ENCODE assay signal across 1 cellular context in the genomic region with DNA sequence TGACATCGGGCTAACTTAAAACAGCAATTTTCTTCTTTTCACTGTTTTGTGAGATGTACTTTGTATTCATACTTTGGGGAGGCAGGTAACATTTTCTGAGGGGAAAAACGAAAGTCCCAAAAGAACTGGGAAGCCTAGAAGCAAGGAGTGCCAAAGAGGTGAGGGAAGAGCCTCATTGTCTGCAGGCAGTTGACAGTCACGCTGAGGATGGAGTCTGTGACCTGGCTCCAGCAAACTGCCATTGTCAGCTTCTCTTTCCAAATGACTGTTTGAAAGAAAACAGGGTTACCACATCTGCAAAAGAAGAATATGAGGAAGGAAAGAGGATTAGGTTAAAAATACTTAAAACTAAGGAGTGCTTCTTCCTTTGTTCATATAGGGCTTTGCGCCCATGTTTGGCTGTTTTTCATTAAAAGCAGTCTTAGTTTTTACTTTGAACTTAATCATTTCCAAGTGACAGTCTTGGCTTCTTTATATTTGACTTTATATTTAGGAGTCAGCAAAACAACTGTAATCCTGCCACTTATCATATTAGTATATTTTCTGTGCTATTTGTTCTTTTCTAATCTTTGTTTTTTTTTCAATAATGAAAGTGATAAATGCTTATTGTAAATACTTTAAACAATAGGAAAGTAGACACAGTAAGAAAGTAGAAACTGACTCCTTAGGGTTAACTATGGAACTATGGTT.
TF ChIP-seq lines count a peak whose summit lies in the region.

No MANE protein-coding gene starts in this region.

TF ChIP-seq in GM12878, 131 proteins besides CTCF, POLR2A, EP300 and RAD21 (continued from another document):
- TF ChIP-seq, protein P1, sequence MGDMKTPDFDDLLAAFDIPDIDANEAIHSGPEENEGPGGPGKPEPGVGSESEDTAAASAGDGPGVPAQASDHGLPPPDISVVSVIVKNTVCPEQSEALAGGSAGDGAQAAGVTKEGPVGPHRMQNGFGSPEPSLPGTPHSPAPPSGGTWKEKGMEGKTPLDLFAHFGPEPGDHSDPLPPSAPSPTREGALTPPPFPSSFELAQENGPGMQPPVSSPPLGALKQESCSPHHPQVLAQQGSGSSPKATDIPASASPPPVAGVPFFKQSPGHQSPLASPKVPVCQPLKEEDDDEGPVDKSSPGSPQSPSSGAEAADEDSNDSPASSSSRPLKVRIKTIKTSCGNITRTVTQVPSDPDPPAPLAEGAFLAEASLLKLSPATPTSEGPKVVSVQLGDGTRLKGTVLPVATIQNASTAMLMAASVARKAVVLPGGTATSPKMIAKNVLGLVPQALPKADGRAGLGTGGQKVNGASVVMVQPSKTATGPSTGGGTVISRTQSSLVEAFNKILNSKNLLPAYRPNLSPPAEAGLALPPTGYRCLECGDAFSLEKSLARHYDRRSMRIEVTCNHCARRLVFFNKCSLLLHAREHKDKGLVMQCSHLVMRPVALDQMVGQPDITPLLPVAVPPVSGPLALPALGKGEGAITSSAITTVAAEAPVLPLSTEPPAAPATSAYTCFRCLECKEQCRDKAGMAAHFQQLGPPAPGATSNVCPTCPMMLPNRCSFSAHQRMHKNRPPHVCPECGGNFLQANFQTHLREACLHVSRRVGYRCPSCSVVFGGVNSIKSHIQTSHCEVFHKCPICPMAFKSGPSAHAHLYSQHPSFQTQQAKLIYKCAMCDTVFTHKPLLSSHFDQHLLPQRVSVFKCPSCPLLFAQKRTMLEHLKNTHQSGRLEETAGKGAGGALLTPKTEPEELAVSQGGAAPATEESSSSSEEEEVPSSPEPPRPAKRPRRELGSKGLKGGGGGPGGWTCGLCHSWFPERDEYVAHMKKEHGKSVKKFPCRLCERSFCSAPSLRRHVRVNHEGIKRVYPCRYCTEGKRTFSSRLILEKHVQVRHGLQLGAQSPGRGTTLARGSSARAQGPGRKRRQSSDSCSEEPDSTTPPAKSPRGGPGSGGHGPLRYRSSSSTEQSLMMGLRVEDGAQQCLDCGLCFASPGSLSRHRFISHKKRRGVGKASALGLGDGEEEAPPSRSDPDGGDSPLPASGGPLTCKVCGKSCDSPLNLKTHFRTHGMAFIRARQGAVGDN (IDR thresholded peaks at IDR 0.05), result no peak
- TF ChIP-seq SIX5 (IDR thresholded peaks at IDR 0.05; ENCODE audit: low read depth, low read length, severe bottlenecking), result peak; percentile 0
- TF ChIP-seq CREM (IDR thresholded peaks at IDR 0.05; ENCODE audit: low read depth), result no peak
- TF ChIP-seq RELA (IDR thresholded peaks at IDR 0.05; ENCODE audit: borderline replicate concordance, partially characterized antibody), result no peak
- no peak for TF ChIP-seq ATF7 (IDR thresholded peaks at IDR 0.05; ENCODE audit: low read depth)
- 0 out of 2 replicates have a peak, but pooled peaks have one; percentile 11 for TF ChIP-seq SIN3A (IDR thresholded peaks at IDR 0.05; ENCODE audit: low read depth, low read length)
- no peak for TF ChIP-seq GABPA (IDR thresholded peaks at IDR 0.05; ENCODE audit: low read depth)
- TF ChIP-seq, protein P2, sequence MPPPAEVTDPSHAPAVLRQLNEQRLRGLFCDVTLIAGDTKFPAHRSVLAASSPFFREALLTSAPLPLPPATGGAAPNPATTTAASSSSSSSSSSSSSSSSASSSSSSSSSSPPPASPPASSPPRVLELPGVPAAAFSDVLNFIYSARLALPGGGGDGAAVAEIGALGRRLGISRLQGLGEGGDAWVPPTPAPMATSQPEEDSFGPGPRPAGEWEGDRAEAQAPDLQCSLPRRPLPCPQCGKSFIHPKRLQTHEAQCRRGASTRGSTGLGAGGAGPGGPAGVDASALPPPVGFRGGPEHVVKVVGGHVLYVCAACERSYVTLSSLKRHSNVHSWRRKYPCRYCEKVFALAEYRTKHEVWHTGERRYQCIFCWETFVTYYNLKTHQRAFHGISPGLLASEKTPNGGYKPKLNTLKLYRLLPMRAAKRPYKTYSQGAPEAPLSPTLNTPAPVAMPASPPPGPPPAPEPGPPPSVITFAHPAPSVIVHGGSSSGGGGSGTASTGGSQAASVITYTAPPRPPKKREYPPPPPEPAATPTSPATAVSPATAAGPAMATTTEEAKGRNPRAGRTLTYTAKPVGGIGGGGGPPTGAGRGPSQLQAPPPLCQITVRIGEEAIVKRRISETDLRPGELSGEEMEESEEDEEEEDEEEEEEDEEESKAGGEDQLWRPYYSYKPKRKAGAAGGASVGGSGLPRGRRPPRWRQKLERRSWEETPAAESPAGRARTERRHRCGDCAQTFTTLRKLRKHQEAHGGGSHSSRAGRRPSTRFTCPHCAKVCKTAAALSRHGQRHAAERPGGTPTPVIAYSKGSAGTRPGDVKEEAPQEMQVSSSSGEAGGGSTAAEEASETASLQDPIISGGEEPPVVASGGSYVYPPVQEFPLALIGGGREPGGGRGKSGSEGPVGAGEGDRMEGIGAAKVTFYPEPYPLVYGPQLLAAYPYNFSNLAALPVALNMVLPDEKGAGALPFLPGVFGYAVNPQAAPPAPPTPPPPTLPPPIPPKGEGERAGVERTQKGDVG (CRISPR knock-in tag; IDR thresholded peaks at IDR 0.05), result no peak
- TF ChIP-seq, protein P3, sequence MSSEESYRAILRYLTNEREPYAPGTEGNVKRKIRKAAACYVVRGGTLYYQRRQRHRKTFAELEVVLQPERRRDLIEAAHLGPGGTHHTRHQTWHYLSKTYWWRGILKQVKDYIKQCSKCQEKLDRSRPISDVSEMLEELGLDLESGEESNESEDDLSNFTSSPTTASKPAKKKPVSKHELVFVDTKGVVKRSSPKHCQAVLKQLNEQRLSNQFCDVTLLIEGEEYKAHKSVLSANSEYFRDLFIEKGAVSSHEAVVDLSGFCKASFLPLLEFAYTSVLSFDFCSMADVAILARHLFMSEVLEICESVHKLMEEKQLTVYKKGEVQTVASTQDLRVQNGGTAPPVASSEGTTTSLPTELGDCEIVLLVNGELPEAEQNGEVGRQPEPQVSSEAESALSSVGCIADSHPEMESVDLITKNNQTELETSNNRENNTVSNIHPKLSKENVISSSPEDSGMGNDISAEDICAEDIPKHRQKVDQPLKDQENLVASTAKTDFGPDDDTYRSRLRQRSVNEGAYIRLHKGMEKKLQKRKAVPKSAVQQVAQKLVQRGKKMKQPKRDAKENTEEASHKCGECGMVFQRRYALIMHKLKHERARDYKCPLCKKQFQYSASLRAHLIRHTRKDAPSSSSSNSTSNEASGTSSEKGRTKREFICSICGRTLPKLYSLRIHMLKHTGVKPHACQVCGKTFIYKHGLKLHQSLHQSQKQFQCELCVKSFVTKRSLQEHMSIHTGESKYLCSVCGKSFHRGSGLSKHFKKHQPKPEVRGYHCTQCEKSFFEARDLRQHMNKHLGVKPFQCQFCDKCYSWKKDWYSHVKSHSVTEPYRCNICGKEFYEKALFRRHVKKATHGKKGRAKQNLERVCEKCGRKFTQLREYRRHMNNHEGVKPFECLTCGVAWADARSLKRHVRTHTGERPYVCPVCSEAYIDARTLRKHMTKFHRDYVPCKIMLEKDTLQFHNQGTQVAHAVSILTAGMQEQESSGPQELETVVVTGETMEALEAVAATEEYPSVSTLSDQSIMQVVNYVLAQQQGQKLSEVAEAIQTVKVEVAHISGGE (CRISPR knock-in tag; IDR thresholded peaks at IDR 0.05), result no peak
- TF ChIP-seq TCF3 (IDR thresholded peaks at IDR 0.05; ENCODE audit: borderline replicate concordance, insufficient read depth, low read depth, low read length), result no peak
- TF ChIP-seq, protein P4, sequence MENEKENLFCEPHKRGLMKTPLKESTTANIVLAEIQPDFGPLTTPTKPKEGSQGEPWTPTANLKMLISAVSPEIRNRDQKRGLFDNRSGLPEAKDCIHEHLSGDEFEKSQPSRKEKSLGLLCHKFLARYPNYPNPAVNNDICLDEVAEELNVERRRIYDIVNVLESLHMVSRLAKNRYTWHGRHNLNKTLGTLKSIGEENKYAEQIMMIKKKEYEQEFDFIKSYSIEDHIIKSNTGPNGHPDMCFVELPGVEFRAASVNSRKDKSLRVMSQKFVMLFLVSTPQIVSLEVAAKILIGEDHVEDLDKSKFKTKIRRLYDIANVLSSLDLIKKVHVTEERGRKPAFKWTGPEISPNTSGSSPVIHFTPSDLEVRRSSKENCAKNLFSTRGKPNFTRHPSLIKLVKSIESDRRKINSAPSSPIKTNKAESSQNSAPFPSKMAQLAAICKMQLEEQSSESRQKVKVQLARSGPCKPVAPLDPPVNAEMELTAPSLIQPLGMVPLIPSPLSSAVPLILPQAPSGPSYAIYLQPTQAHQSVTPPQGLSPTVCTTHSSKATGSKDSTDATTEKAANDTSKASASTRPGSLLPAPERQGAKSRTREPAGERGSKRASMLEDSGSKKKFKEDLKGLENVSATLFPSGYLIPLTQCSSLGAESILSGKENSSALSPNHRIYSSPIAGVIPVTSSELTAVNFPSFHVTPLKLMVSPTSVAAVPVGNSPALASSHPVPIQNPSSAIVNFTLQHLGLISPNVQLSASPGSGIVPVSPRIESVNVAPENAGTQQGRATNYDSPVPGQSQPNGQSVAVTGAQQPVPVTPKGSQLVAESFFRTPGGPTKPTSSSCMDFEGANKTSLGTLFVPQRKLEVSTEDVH (IDR thresholded peaks at IDR 0.05; ENCODE audit: low read depth, partially characterized antibody), result no peak
- TF ChIP-seq NR2C2 (IDR thresholded peaks at IDR 0.05; ENCODE audit: borderline replicate concordance, control insufficient read depth, insufficient read length, low read depth), result no peak
- peak; percentile 78 for TF ChIP-seq YY1 (IDR thresholded peaks at IDR 0.05; ENCODE audit: low read depth, low read length)
- no peak for TF ChIP-seq HDAC6 (IDR thresholded peaks at IDR 0.05; ENCODE audit: unreplicated experiment)
- no peak for TF ChIP-seq CREB1 (IDR thresholded peaks at IDR 0.05; ENCODE audit: low read depth)
- no peak for TF ChIP-seq PML (IDR thresholded peaks at IDR 0.05; ENCODE audit: low read length)
- TF ChIP-seq FOXM1 (IDR thresholded peaks at IDR 0.05; ENCODE audit: low read depth, low read length), result peak; percentile 50; the same call in 1 of the 2 replicates
- no peak for TF ChIP-seq FOXK2 (IDR thresholded peaks at IDR 0.05)
- TF ChIP-seq, protein P5, sequence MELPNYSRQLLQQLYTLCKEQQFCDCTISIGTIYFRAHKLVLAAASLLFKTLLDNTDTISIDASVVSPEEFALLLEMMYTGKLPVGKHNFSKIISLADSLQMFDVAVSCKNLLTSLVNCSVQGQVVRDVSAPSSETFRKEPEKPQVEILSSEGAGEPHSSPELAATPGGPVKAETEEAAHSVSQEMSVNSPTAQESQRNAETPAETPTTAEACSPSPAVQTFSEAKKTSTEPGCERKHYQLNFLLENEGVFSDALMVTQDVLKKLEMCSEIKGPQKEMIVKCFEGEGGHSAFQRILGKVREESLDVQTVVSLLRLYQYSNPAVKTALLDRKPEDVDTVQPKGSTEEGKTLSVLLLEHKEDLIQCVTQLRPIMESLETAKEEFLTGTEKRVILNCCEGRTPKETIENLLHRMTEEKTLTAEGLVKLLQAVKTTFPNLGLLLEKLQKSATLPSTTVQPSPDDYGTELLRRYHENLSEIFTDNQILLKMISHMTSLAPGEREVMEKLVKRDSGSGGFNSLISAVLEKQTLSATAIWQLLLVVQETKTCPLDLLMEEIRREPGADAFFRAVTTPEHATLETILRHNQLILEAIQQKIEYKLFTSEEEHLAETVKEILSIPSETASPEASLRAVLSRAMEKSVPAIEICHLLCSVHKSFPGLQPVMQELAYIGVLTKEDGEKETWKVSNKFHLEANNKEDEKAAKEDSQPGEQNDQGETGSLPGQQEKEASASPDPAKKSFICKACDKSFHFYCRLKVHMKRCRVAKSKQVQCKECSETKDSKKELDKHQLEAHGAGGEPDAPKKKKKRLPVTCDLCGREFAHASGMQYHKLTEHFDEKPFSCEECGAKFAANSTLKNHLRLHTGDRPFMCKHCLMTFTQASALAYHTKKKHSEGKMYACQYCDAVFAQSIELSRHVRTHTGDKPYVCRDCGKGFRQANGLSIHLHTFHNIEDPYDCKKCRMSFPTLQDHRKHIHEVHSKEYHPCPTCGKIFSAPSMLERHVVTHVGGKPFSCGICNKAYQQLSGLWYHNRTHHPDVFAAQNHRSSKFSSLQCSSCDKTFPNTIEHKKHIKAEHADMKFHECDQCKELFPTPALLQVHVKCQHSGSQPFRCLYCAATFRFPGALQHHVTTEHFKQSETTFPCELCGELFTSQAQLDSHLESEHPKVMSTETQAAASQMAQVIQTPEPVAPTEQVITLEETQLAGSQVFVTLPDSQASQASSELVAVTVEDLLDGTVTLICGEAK (IDR thresholded peaks at IDR 0.05; ENCODE audit: borderline replicate concordance), result no peak
- TF ChIP-seq IRF4 (IDR thresholded peaks at IDR 0.05; ENCODE audit: low read depth, low read length), result 0 out of 2 replicates have a peak, but pooled peaks have one; percentile 27
TF ChIP-seq in GM12878: peak in this region for 7.
